16 cellular contexts compared by ENCODE assay signal in genomic region chr17:44159519-44160210, GRCh38. TPM values are rescaled to one million over a fixed set of nuclear protein-coding genes. Genes with fewer than 3 reads are reported as not detected.
DNase-seq lines count a peak whose midpoint lies in the region; ATAC-seq, FAIRE-seq and TF ChIP-seq lines count a peak whose summit lies in the region.
"Had no signal": no experiment of that assay in that cellular context is flagged by ENCODE, and none has a peak within 500 bp of the region (broad histone marks: within the 10 kb centered on the region; RNA-seq: fewer than 3 reads in every experiment).

No MANE protein-coding gene starts in this region.

- H3K27ac Mint-ChIP-seq in activated CD4-positive, alpha-beta T cell treated with anti-CD3 and anti-CD28 coated beads, Interleukin-2, amount 10 ng/mL, durations not matched to agents 24 days and 14 days: no peak overlapping the region
- H3K27ac Mint-ChIP-seq in astrocyte (ENCODE audit: unreplicated experiment) (peak overlapping the region; percentile 34), WTC11 (no peak overlapping the region)
- H3K27ac Mint-ChIP-seq: activated naive CD8-positive, alpha-beta T cell treated with anti-CD3 and anti-CD28 coated beads, Interleukin-2, amount 10 ng/mL, durations not matched to agents 7 days and 5 days had no signal

- no peaks in the 10 kb centered on the region for H3K27me3 ChIP-seq in astrocyte (ENCODE audit: insufficient read depth, low read length)
- H3K27me3 ChIP-seq in small intestine (ENCODE audit: control insufficient read depth in 2 of 2, insufficient read depth in 2 of 2, low read length in 2 of 2): no peaks in the 10 kb centered on the region
- no peaks in the 10 kb centered on the region for H3K27me3 ChIP-seq in aorta (ENCODE audit: control insufficient read depth in 1 of 2, insufficient read depth in 2 of 2, low read length in 1 of 2)

- no peaks in the 10 kb centered on the region for H3K27me3 Mint-ChIP-seq in activated CD4-positive, alpha-beta T cell treated with anti-CD3 and anti-CD28 coated beads, Interleukin-2, amount 10 ng/mL, durations not matched to agents 24 days and 14 days
- H3K27me3 Mint-ChIP-seq in astrocyte (ENCODE audit: low read depth, unreplicated experiment): no peaks in the 10 kb centered on the region
- no peaks in the 10 kb centered on the region for H3K27me3 Mint-ChIP-seq in WTC11 (ENCODE audit: low read depth)
- H3K27me3 Mint-ChIP-seq: activated naive CD8-positive, alpha-beta T cell treated with anti-CD3 and anti-CD28 coated beads, Interleukin-2, amount 10 ng/mL, durations not matched to agents 7 days and 5 days had no signal

- H3K36me3 Mint-ChIP-seq in activated CD4-positive, alpha-beta T cell treated with anti-CD3 and anti-CD28 coated beads, Interleukin-2, amount 10 ng/mL, durations not matched to agents 24 days and 14 days (ENCODE audit: low read depth): peaks cover 22% of the 10 kb centered on the region
- H3K36me3 Mint-ChIP-seq in astrocyte (ENCODE audit: low read depth, unreplicated experiment) (peaks cover 6% of the 10 kb centered on the region), WTC11 (peaks cover 51% of the 10 kb centered on the region)

- H3K9me3 Mint-ChIP-seq in activated CD4-positive, alpha-beta T cell treated with anti-CD3 and anti-CD28 coated beads, Interleukin-2, amount 10 ng/mL, durations not matched to agents 24 days and 14 days: no peaks in the 10 kb centered on the region
- H3K9me3 Mint-ChIP-seq in astrocyte (ENCODE audit: unreplicated experiment) (no peaks in the 10 kb centered on the region), WTC11 (no peaks in the 10 kb centered on the region)
- H3K9me3 Mint-ChIP-seq: activated naive CD8-positive, alpha-beta T cell treated with anti-CD3 and anti-CD28 coated beads, Interleukin-2, amount 10 ng/mL, durations not matched to agents 7 days and 5 days had no signal

- no peak overlapping the region for H3K4me3 Mint-ChIP-seq in activated CD4-positive, alpha-beta T cell treated with anti-CD3 and anti-CD28 coated beads, Interleukin-2, amount 10 ng/mL, durations not matched to agents 24 days and 14 days
- no peak overlapping the region for H3K4me3 Mint-ChIP-seq in astrocyte (ENCODE audit: unreplicated experiment)
- no peak overlapping the region for H3K4me3 Mint-ChIP-seq in WTC11
- H3K4me3 Mint-ChIP-seq: activated naive CD8-positive, alpha-beta T cell treated with anti-CD3 and anti-CD28 coated beads, Interleukin-2, amount 10 ng/mL, durations not matched to agents 7 days and 5 days had no signal

- H3K79me2 ChIP-seq in astrocyte (ENCODE audit: insufficient read depth, low read length): no peaks in the 10 kb centered on the region

- TF ChIP-seq CTCF in astrocyte (IDR thresholded peaks at IDR 0.05; ENCODE audit: insufficient read depth, low read depth, low read length) (no peak), WTC11 (IDR thresholded peaks at IDR 0.05) (no peak)

- intact Hi-C loops in activated CD4-positive, alpha-beta T cell treated with anti-CD3 and anti-CD28 coated beads, Interleukin-2, amount 10 ng/mL, durations not matched to agents 24 days and 14 days (cut with micrococcal nuclease): loop anchor here (10.0 kb wide), 1 partner anchor 215 kb away; the partner anchor contains the start of gene PPY
- intact Hi-C loops in aorta (cut with DNase I): no loop called here

- CTCF ChIA-PET in WTC11 (lab: Charles Lee): interaction anchor here (1.4 kb wide), 1 partner anchor 9 kb away, joined by 5 read pairs; no protein-coding TSS in a partner anchor

- peak overlapping the region; percentile 17 for H2AFZ ChIP-seq in astrocyte (ENCODE audit: low read depth, low read length)

- H3K4me1 ChIP-seq in astrocyte (ENCODE audit: insufficient read depth, low read length) (no peaks in the 10 kb centered on the region), small intestine (ENCODE audit: control insufficient read depth in 2 of 2, insufficient read depth in 1 of 2, low read depth in 1 of 2, low read length in 1 of 2) (no peaks in the 10 kb centered on the region), aorta (ENCODE audit: control insufficient read depth in 1 of 2, insufficient read depth in 2 of 2, low read length in 2 of 2) (no peaks in the 10 kb centered on the region)
- H3K4me1 ChIP-seq: left ventricle myocardium inferior had no signal

- H3K4me2 ChIP-seq in astrocyte (ENCODE audit: low read length): no peak overlapping the region

- H3K27ac ChIP-seq in astrocyte (ENCODE audit: low read depth, low read length) (no peak overlapping the region), small intestine (ENCODE audit: low read depth in 1 of 2, low read length in 1 of 2) (no peak overlapping the region), aorta (ENCODE audit: low read depth in 1 of 2, low read length in 2 of 2) (no peak overlapping the region)
- H3K27ac ChIP-seq: left ventricle myocardium inferior had no signal

- peaks cover 2% of the 10 kb centered on the region for H3K4me1 Mint-ChIP-seq in activated CD4-positive, alpha-beta T cell treated with anti-CD3 and anti-CD28 coated beads, Interleukin-2, amount 10 ng/mL, durations not matched to agents 24 days and 14 days
- H3K4me1 Mint-ChIP-seq in astrocyte (ENCODE audit: low read depth, unreplicated experiment) (peaks cover 5% of the 10 kb centered on the region), WTC11 (no peaks in the 10 kb centered on the region)
- H3K4me1 Mint-ChIP-seq: activated naive CD8-positive, alpha-beta T cell treated with anti-CD3 and anti-CD28 coated beads, Interleukin-2, amount 10 ng/mL, durations not matched to agents 7 days and 5 days had no signal

- no peak overlapping the region for H3K9ac ChIP-seq in astrocyte (ENCODE audit: low read length)

- no peak for FAIRE-seq in astrocyte (lab: Jason Lieb, UNC)
- FAIRE-seq in small intestine (lab: Jason Lieb, UNC): no peak

- H3K9me3 ChIP-seq in astrocyte (ENCODE audit: insufficient read depth, low read depth, low read length): no peaks in the 10 kb centered on the region
- no peaks in the 10 kb centered on the region for H3K9me3 ChIP-seq in small intestine (ENCODE audit: control insufficient read depth, low read depth)
- H3K9me3 ChIP-seq in aorta (ENCODE audit: control insufficient read depth, low read length): no peaks in the 10 kb centered on the region
- H3K9me3 ChIP-seq: left ventricle myocardium inferior had no signal

- H3K4me3 ChIP-seq in astrocyte (ENCODE audit: insufficient read depth, low read depth, low read length): no peak overlapping the region
- no peak overlapping the region for H3K4me3 ChIP-seq in small intestine (ENCODE audit: low read depth in 1 of 2, low read length in 2 of 2)
- H3K4me3 ChIP-seq in aorta (ENCODE audit: low read length in 2 of 2): no peak overlapping the region
- H3K4me3 ChIP-seq: left ventricle myocardium inferior had no signal

- no peaks in the 10 kb centered on the region for H4K20me1 ChIP-seq in astrocyte (ENCODE audit: insufficient read depth, low read length)

- POLR2A ChIA-PET in WTC11 (lab: Charles Lee): no interaction called here

- WGBS in small intestine, 3 donors: 76 to 81% (median 78%) methylated on average over 15 of the region's 15 CpGs
- 91 to 92% methylated on average over 15 of the region's 15 CpGs for WGBS in aorta, 2 donors

- ATAC-seq in HG02852 (IDR thresholded peaks at IDR 0.05; ENCODE audit: unreplicated experiment): no peak
- no peak for ATAC-seq in aorta (ENCODE audit: low FRiP score)
- ATAC-seq in WTC11: no peak
- ATAC-seq: esophagus mucosa had no signal

- H3K36me3 ChIP-seq in astrocyte (ENCODE audit: insufficient read depth, low read length) (peaks cover 8% of the 10 kb centered on the region), small intestine (ENCODE audit: control insufficient read depth in 2 of 2, insufficient read depth in 2 of 2, low read length in 2 of 2) (no peaks in the 10 kb centered on the region), aorta (ENCODE audit: control insufficient read depth in 1 of 2, insufficient read depth in 2 of 2, low read length in 1 of 2) (no peaks in the 10 kb centered on the region)
- H3K36me3 ChIP-seq: left ventricle myocardium inferior had no signal

- peak; percentile 20 to 23 for DNase-seq in activated CD4-positive, alpha-beta T cell treated with anti-CD3 and anti-CD28 coated beads for 4 hours
- no peak for DNase-seq in activated CD4-positive, alpha-beta T cell treated with anti-CD3 and anti-CD28 coated beads, Interleukin-2, amount 10 ng/mL, durations not matched to agents 24 days and 14 days
- DNase-seq in NCI-H226 (peak; percentile 20), astrocyte (ENCODE audit: low read depth) (no peak), small intestine (peak; percentile 32), aorta (no peak), WTC11 (ENCODE audit: low spot score) (no peak)
- DNase-seq: activated naive CD8-positive, alpha-beta T cell treated with anti-CD3 and anti-CD28 coated beads, Interleukin-2, amount 10 ng/mL, durations not matched to agents 7 days and 5 days; DMS153; hypothalamus; left ventricle myocardium inferior; NCI-H2171; trophoblast cell had no signal

RNA-seq across cellular contexts. Expression of gene ASB16, which starts 10.8 kb away (rescaled TPM):
- total RNA-seq in activated CD4-positive, alpha-beta T cell treated with anti-CD3 and anti-CD28 coated beads, Interleukin-2, amount 10 ng/mL, durations not matched to agents 24 days and 14 days: 0.09 and 0.78 TPM in 2 replicates
- total RNA-seq in astrocyte: not detected in 2 replicates
- polyA plus RNA-seq in small intestine: under 1 TPM in 1 of 3 donors, not detected in 2; 0.15 TPM
- 1 to 10 TPM; 1.4 to 2.1 TPM for total RNA-seq in aorta
- 1 to 10 TPM in 1 of 2 donors, under 1 TPM in 1; 0.88 to 1.4 TPM for polyA plus RNA-seq in aorta
- total RNA-seq in WTC11 (2021): 0.11 to 0.23 TPM (median 0.14 TPM) in 3 replicates
- total RNA-seq: chondrocyte, esophagus mucosa had no signal

RNA-seq across cellular contexts. Expression of gene HROB, which starts 17.9 kb away (rescaled TPM):
- total RNA-seq in activated CD4-positive, alpha-beta T cell treated with anti-CD3 and anti-CD28 coated beads, Interleukin-2, amount 10 ng/mL, durations not matched to agents 24 days and 14 days: 23.8 and 24.5 TPM in 2 replicates
- total RNA-seq in astrocyte (1.6 and 2.3 TPM in 2 replicates), aorta (1 to 10 TPM in 1 of 2 donors, under 1 TPM in 1; 0.58 to 1.3 TPM), WTC11 (2021) (22.4 to 23.9 TPM (median 23.7 TPM) in 3 replicates)
- polyA plus RNA-seq in small intestine (1 to 10 TPM in 2 of 3 donors, not detected in 1; 1.4 to 2.3 TPM), aorta (1 to 10 TPM in 1 of 2 donors, not detected in 1; 1.7 TPM)

RNA-seq across cellular contexts. Expression of gene TMUB2, which starts 27.1 kb away (rescaled TPM):
- 16.1 and 19.0 TPM in 2 replicates for total RNA-seq in activated CD4-positive, alpha-beta T cell treated with anti-CD3 and anti-CD28 coated beads, Interleukin-2, amount 10 ng/mL, durations not matched to agents 24 days and 14 days
- total RNA-seq in astrocyte (28.2 and 28.8 TPM in 2 replicates), aorta (10 to 100 TPM; 25.8 to 39.7 TPM), WTC11 (2021) (21.9 to 26.9 TPM (median 25.3 TPM) in 3 replicates)
- polyA plus RNA-seq in small intestine (10 to 100 TPM; 28.7 to 34.9 (median 29.7) TPM), aorta (10 to 100 TPM; 13.4 to 59.8 TPM)

RNA-seq across cellular contexts. Expression of gene HDAC5, which starts 36.2 kb away (rescaled TPM):
- 16.1 and 17.7 TPM in 2 replicates for total RNA-seq in activated CD4-positive, alpha-beta T cell treated with anti-CD3 and anti-CD28 coated beads, Interleukin-2, amount 10 ng/mL, durations not matched to agents 24 days and 14 days
- 18.7 and 21.6 TPM in 2 replicates for total RNA-seq in astrocyte
- polyA plus RNA-seq in small intestine: 10 to 100 TPM; 10.1 to 18.7 (median 15.9) TPM
- total RNA-seq in aorta: 10 to 100 TPM; 69.7 to 82.6 TPM
- 10 to 100 TPM; 28.9 to 83.4 TPM for polyA plus RNA-seq in aorta
- total RNA-seq in WTC11 (2021): 54.0 to 61.6 TPM (median 59.0 TPM) in 3 replicates

RNA-seq across cellular contexts. Expression of gene ATXN7L3, which starts 40.0 kb away (rescaled TPM):
- 105 and 118 TPM in 2 replicates for total RNA-seq in activated CD4-positive, alpha-beta T cell treated with anti-CD3 and anti-CD28 coated beads, Interleukin-2, amount 10 ng/mL, durations not matched to agents 24 days and 14 days
- total RNA-seq in astrocyte (87.0 and 96.0 TPM in 2 replicates), aorta (10 to 100 TPM; 62.9 to 67.5 TPM), WTC11 (2021) (113 to 124 TPM (median 114 TPM) in 3 replicates)
- polyA plus RNA-seq in small intestine (10 to 100 TPM; 40.3 to 44.1 (median 43.2) TPM), aorta (10 to 100 TPM; 18.7 to 35.7 TPM)

Comparison
In these comparisons a context has a peak if more than half of its experiments do, and no peak if none do; other contexts are left out.
1. DNase-seq: peak in activated CD4-positive, alpha-beta T cell treated with anti-CD3 and anti-CD28 coated beads for 4 hours (2 of 2), NCI-H226 (single experiment) and small intestine (single experiment); none in activated CD4-positive, alpha-beta T cell treated with anti-CD3 and anti-CD28 coated beads, Interleukin-2, amount 10 ng/mL, durations not matched to agents 24 days and 14 days (single experiment), astrocyte (single experiment), aorta (0 of 2) and WTC11 (single experiment).